ENCODE assay signal across 1 cellular context in genomic region chr1:3596663-3597598, GRCh38.
TF ChIP-seq lines count a peak whose summit lies in the region.

No MANE protein-coding gene starts in this region.

TF ChIP-seq in H1, 55 proteins besides CTCF, POLR2A, EP300 and RAD21:
- TF ChIP-seq YY1 (IDR thresholded peaks at IDR 0.05; ENCODE audit: low read depth, low read length), result no peak
- TF ChIP-seq CHD7 (IDR thresholded peaks at IDR 0.05; ENCODE audit: insufficient replicate concordance, low read length), result no peak
- TF ChIP-seq TAF7 (optimal IDR thresholded peaks at IDR 0.05; ENCODE audit: borderline replicate concordance, low read depth, low read length), result no peak
- TF ChIP-seq SP1 (IDR thresholded peaks at IDR 0.05; ENCODE audit: low read depth, low read length), result no peak
- TF ChIP-seq SIN3A (conservative IDR thresholded peaks at IDR 0.05 in 1 of 2, IDR thresholded peaks at IDR 0.05 in 1 of 2; ENCODE audit: low read depth in 1 of 2, low read length in 2 of 2), result no peak
- TF ChIP-seq ZNF274 (IDR thresholded peaks at IDR 0.05; ENCODE audit: borderline replicate concordance, extremely low read depth, low read length), result no peak
- TF ChIP-seq JUND (IDR thresholded peaks at IDR 0.05; ENCODE audit: low read length), result no peak
- no peak for TF ChIP-seq CEBPB (IDR thresholded peaks at IDR 0.05; ENCODE audit: low read depth, low read length)
- TF ChIP-seq RNF2 (IDR thresholded peaks at IDR 0.05; ENCODE audit: borderline replicate concordance, low read depth, low read length, missing control alignments, poor library complexity, severe bottlenecking), result no peak
- no peak for TF ChIP-seq HDAC2 (IDR thresholded peaks at IDR 0.05; ENCODE audit: borderline replicate concordance in 1 of 2, low read depth in 2 of 2, low read length in 2 of 2)
- no peak for TF ChIP-seq RXRA (IDR thresholded peaks at IDR 0.05; ENCODE audit: insufficient read depth, low read depth, low read length)
- TF ChIP-seq RFX5 (IDR thresholded peaks at IDR 0.05; ENCODE audit: borderline replicate concordance, low read depth, low read length), result no peak
- TF ChIP-seq ASH2L (IDR thresholded peaks at IDR 0.05; ENCODE audit: low read length), result no peak
- no peak for TF ChIP-seq BCL11A (IDR thresholded peaks at IDR 0.05; ENCODE audit: low read depth in 2 of 2, low read length in 2 of 2)
- TF ChIP-seq CREB1 (IDR thresholded peaks at IDR 0.05), result no peak
- TF ChIP-seq SP2 (IDR thresholded peaks at IDR 0.05; ENCODE audit: low read length), result no peak
- TF ChIP-seq E2F6 (IDR thresholded peaks at IDR 0.05), result no peak
- no peak for TF ChIP-seq KDM5A (IDR thresholded peaks at IDR 0.05; ENCODE audit: low read length)
